ENCODE assay signal across 16 cellular contexts in the genomic region with DNA sequence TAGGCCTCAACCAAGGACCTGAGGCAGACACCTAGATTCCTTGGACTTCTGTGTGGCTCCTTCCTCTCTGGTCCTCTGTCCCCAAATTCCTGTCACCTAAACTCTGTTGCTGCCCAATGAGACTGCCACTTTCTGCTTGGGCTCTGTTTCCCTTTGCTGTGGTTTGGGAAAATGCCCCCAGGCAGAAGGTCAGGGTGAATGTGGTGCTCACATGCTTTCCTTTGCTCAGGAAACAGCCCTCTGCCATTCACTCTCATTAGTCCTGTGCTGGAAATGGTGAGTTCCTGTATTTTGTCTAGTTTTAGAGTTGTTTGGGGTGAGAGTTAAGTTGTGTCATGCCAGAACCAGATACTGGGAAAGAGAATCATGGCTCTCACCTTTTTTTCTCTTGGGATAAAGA. TPM values are rescaled to one million over a fixed set of nuclear protein-coding genes. Genes with fewer than 3 reads are reported as not detected.
DNase-seq lines count a peak whose midpoint lies in the region; ATAC-seq and TF ChIP-seq lines count a peak whose summit lies in the region.
"Had no signal": no experiment of that assay in that cellular context is flagged by ENCODE, and none has a peak within 500 bp of the region (broad histone marks: within the 10 kb centered on the region; RNA-seq: fewer than 3 reads in every experiment).

No MANE protein-coding gene starts in this region.

- DNase-seq in ELF-1 (ENCODE audit: low read depth, low spot score), result peak; percentile 61
- peak; percentile 33 for DNase-seq in foreskin melanocyte
- DNase-seq in spleen, result peak; percentile 10
- no peak for DNase-seq in activated CD4-positive, alpha-beta T cell treated with anti-CD3 and anti-CD28 coated beads, Interleukin-2, amount 50 U/mL, for 1 hour
- DNase-seq in activated naive CD8-positive, alpha-beta T cell treated with anti-CD3 and anti-CD28 coated beads for 36 hours, result no peak
- DNase-seq: ACHN; Calu3; CD4-positive, CD25-positive, alpha-beta regulatory T cell; DMS 273 treated with DMSO at 0.1 percent for 48 hours had no signal

- no peak for TF ChIP-seq POLR2A in spleen (IDR thresholded peaks at IDR 0.05)

- H3K9me3 Mint-ChIP-seq in dendritic cell treated with granulocyte-macrophage colony-stimulating factor and Interleukin-4, amounts not matched to agents 40 ng/mL and 50 ng/mL, for 4 days, result no peaks in the 10 kb centered on the region
- no peaks in the 10 kb centered on the region for H3K9me3 Mint-ChIP-seq in activated naive CD8-positive, alpha-beta T cell treated with anti-CD3 and anti-CD28 coated beads for 36 hours
- H3K9me3 Mint-ChIP-seq: CD4-positive, CD25-positive, alpha-beta regulatory T cell had no signal

- intact Hi-C loops in dendritic cell treated with granulocyte-macrophage colony-stimulating factor and Interleukin-4, amounts not matched to agents 40 ng/mL and 50 ng/mL, for 4 days (cut with micrococcal nuclease), result no loop called here
- intact Hi-C loops in spleen (cut with DNase I; ENCODE audit: low total_unique reads), result no loop called here

- H3K9me3 ChIP-seq in spleen, result no peaks in the 10 kb centered on the region
- H3K9me3 ChIP-seq: HAP-1 had no signal

- peak overlapping the region in 4 of 8 donors; percentile 1 to 27 (median 8) for H3K27ac ChIP-seq in spleen
- H3K27ac ChIP-seq: BLaER1 treated with 17β-estradiol and CSF1 and Interleukin-3, amounts not matched to agents 10 nM and 100 nM had no signal

- H3K36me3 ChIP-seq in spleen, result no peaks in the 10 kb centered on the region
- H3K36me3 ChIP-seq: BLaER1 treated with 17β-estradiol and CSF1 and Interleukin-3, amounts not matched to agents 10 nM and 100 nM; HAP-1 had no signal

- no peak overlapping the region for H3K4me3 ChIP-seq in spleen
- H3K4me3 ChIP-seq: BLaER1 treated with 17β-estradiol and CSF1 and Interleukin-3, amounts not matched to agents 10 nM and 100 nM; HAP-1 had no signal

- peaks cover 36% of the 10 kb centered on the region for H3K4me1 Mint-ChIP-seq in dendritic cell treated with granulocyte-macrophage colony-stimulating factor and Interleukin-4, amounts not matched to agents 40 ng/mL and 50 ng/mL, for 4 days (ENCODE audit: low read depth)
- H3K4me1 Mint-ChIP-seq in activated naive CD8-positive, alpha-beta T cell treated with anti-CD3 and anti-CD28 coated beads for 36 hours, result peaks cover 3% of the 10 kb centered on the region
- H3K4me1 Mint-ChIP-seq: CD4-positive, CD25-positive, alpha-beta regulatory T cell had no signal

- peaks cover 17% of the 10 kb centered on the region for H3K27me3 Mint-ChIP-seq in dendritic cell treated with granulocyte-macrophage colony-stimulating factor and Interleukin-4, amounts not matched to agents 40 ng/mL and 50 ng/mL, for 4 days
- peaks cover 3% of the 10 kb centered on the region for H3K27me3 Mint-ChIP-seq in activated naive CD8-positive, alpha-beta T cell treated with anti-CD3 and anti-CD28 coated beads for 36 hours

- peak overlapping the region; percentile 27 for H3K27ac Mint-ChIP-seq in dendritic cell treated with granulocyte-macrophage colony-stimulating factor and Interleukin-4, amounts not matched to agents 40 ng/mL and 50 ng/mL, for 4 days
- H3K27ac Mint-ChIP-seq in activated naive CD8-positive, alpha-beta T cell treated with anti-CD3 and anti-CD28 coated beads for 36 hours, result no peak overlapping the region
- H3K27ac Mint-ChIP-seq: CD4-positive, CD25-positive, alpha-beta regulatory T cell had no signal

- H3K4me1 ChIP-seq in spleen, result peaks cover 3 to 23% (median 6%) of the 10 kb centered on the region in 6 donors
- H3K4me1 ChIP-seq: HAP-1 had no signal

- no peak for TF ChIP-seq CTCF in spleen (IDR thresholded peaks at IDR 0.05 in 8 of 11, conservative IDR thresholded peaks at IDR 0.05 in 3 of 11)

- no peaks in the 10 kb centered on the region for H3K27me3 ChIP-seq in spleen (replicated peaks in 1 of 7)
- H3K27me3 ChIP-seq: BLaER1 treated with 17β-estradiol and CSF1 and Interleukin-3, amounts not matched to agents 10 nM and 100 nM had no signal

- H3K36me3 Mint-ChIP-seq in dendritic cell treated with granulocyte-macrophage colony-stimulating factor and Interleukin-4, amounts not matched to agents 40 ng/mL and 50 ng/mL, for 4 days (ENCODE audit: low read depth), result no peaks in the 10 kb centered on the region
- no peaks in the 10 kb centered on the region for H3K36me3 Mint-ChIP-seq in activated naive CD8-positive, alpha-beta T cell treated with anti-CD3 and anti-CD28 coated beads for 36 hours
- H3K36me3 Mint-ChIP-seq: CD4-positive, CD25-positive, alpha-beta regulatory T cell had no signal

- H3K4me3 Mint-ChIP-seq in dendritic cell treated with granulocyte-macrophage colony-stimulating factor and Interleukin-4, amounts not matched to agents 40 ng/mL and 50 ng/mL, for 4 days, result no peak overlapping the region
- H3K4me3 Mint-ChIP-seq in activated naive CD8-positive, alpha-beta T cell treated with anti-CD3 and anti-CD28 coated beads for 36 hours, result no peak overlapping the region
- H3K4me3 Mint-ChIP-seq: CD4-positive, CD25-positive, alpha-beta regulatory T cell had no signal

- no peak for ATAC-seq in HG03108 (IDR thresholded peaks at IDR 0.05; ENCODE audit: unreplicated experiment)
- ATAC-seq: HepG2 had no signal

RNA-seq across cellular contexts. Expression of gene SHE, which starts 22.7 kb away (rescaled TPM):
- 10 to 100 TPM; 25.0 to 54.7 (median 35.7) TPM for total RNA-seq in spleen
- polyA plus RNA-seq in spleen, result 10 to 100 TPM in 2 of 3 donors, 1 to 10 TPM in 1; 8.2 to 20.5 (median 14.0) TPM
- total RNA-seq in activated naive CD8-positive, alpha-beta T cell treated with anti-CD3 and anti-CD28 coated beads for 36 hours, result not detected
- total RNA-seq: A172; Calu3; CD4-positive, CD25-positive, alpha-beta regulatory T cell; HepG2 had no signal
- polyA plus RNA-seq: CD4-positive, CD25-positive, alpha-beta regulatory T cell; HepG2 had no signal

RNA-seq across cellular contexts. Expression of gene TDRD10, which starts 22.9 kb away (rescaled TPM):
- 10 to 100 TPM in 2 of 7 donors, 1 to 10 TPM in 5; 2.4 to 14.0 (median 8.3) TPM for total RNA-seq in spleen
- 10 to 100 TPM in 2 of 3 donors, 1 to 10 TPM in 1; 4.9 to 12.8 (median 12.0) TPM for polyA plus RNA-seq in spleen
- total RNA-seq in activated naive CD8-positive, alpha-beta T cell treated with anti-CD3 and anti-CD28 coated beads for 36 hours, result not detected
- total RNA-seq: A172; Calu3; CD4-positive, CD25-positive, alpha-beta regulatory T cell; Daoy; HepG2 had no signal
- polyA plus RNA-seq: CD4-positive, CD25-positive, alpha-beta regulatory T cell; HepG2 had no signal

RNA-seq across cellular contexts. Expression of gene UBE2Q1, which starts 33.6 kb away (rescaled TPM):
- 100 to 1,000 TPM in 2 of 7 donors, 10 to 100 TPM in 5; 45.0 to 119 (median 95.1) TPM for total RNA-seq in spleen
- polyA plus RNA-seq in spleen, result 10 to 100 TPM; 25.8 to 40.3 (median 30.0) TPM
- total RNA-seq in activated naive CD8-positive, alpha-beta T cell treated with anti-CD3 and anti-CD28 coated beads for 36 hours, result 10 to 100 TPM; 84.4 to 87.4 TPM

RNA-seq across cellular contexts. Expression of gene CHRNB2, which starts 42.7 kb away (rescaled TPM):
- total RNA-seq in spleen, result under 1 TPM in 2 of 7 donors, not detected in 5; 0.18 to 0.32 TPM
- polyA plus RNA-seq in spleen, result under 1 TPM in 1 of 3 donors, not detected in 2; 0.03 TPM
- total RNA-seq in activated naive CD8-positive, alpha-beta T cell treated with anti-CD3 and anti-CD28 coated beads for 36 hours, result not detected
- total RNA-seq: A172; CD4-positive, CD25-positive, alpha-beta regulatory T cell had no signal
- polyA plus RNA-seq: CD4-positive, CD25-positive, alpha-beta regulatory T cell had no signal

Comparison
In these comparisons a context has a peak if more than half of its experiments do, and no peak if none do; other contexts are left out.
1. DNase-seq: peak in ELF-1 (single experiment), foreskin melanocyte (single experiment) and spleen (single experiment); none in activated CD4-positive, alpha-beta T cell treated with anti-CD3 and anti-CD28 coated beads, Interleukin-2, amount 50 U/mL, for 1 hour (single experiment) and activated naive CD8-positive, alpha-beta T cell treated with anti-CD3 and anti-CD28 coated beads for 36 hours (single experiment).
2. RNA of gene SHE, which starts 22.7 kb away (total RNA-seq): 25.0 to 54.7 TPM in spleen; not detected in activated naive CD8-positive, alpha-beta T cell treated with anti-CD3 and anti-CD28 coated beads for 36 hours; every median in the first group is over 10 times any median in the second.